In genomic region chr10:92892706-92893054, GRCh38 we compare ENCODE assay signal across 1 cellular context.
TF ChIP-seq lines count a peak whose summit lies in the region.

No MANE protein-coding gene starts in this region.

TF ChIP-seq in SK-N-SH, 30 proteins besides CTCF, POLR2A, EP300 and RAD21 (continued from another document):
- no peak for TF ChIP-seq ZBTB33 (IDR thresholded peaks at IDR 0.05; ENCODE audit: borderline replicate concordance, low read depth)
- no peak for TF ChIP-seq CHD2 (IDR thresholded peaks at IDR 0.05; ENCODE audit: low read length, partially characterized antibody)
- no peak for TF ChIP-seq POLR2AphosphoS5 (IDR thresholded peaks at IDR 0.05; ENCODE audit: low read depth, low read length)
- TF ChIP-seq SMC3 (IDR thresholded peaks at IDR 0.05; ENCODE audit: low read depth, low read length) = no peak
- TF ChIP-seq YY1 (IDR thresholded peaks at IDR 0.05; ENCODE audit: low read depth) = no peak
- no peak for TF ChIP-seq NFIC (IDR thresholded peaks at IDR 0.05; ENCODE audit: borderline replicate concordance)
- no peak for TF ChIP-seq RXRA (IDR thresholded peaks at IDR 0.05; ENCODE audit: borderline replicate concordance, low read depth)
- TF ChIP-seq SIN3A (IDR thresholded peaks at IDR 0.05; ENCODE audit: borderline replicate concordance, low read depth, low read length) = no peak
- TF ChIP-seq MAX (IDR thresholded peaks at IDR 0.05; ENCODE audit: low read depth) = no peak
- TF ChIP-seq EZH2phosphoT487 (IDR thresholded peaks at IDR 0.05; ENCODE audit: borderline replicate concordance, low read depth) = no peak
- no peak for TF ChIP-seq FOSL2 (IDR thresholded peaks at IDR 0.05; ENCODE audit: borderline replicate concordance, low read depth)
- no peak for TF ChIP-seq RCOR1 (IDR thresholded peaks at IDR 0.05; ENCODE audit: low read length)
- TF ChIP-seq GABPA (IDR thresholded peaks at IDR 0.05; ENCODE audit: low read depth) = no peak
- no peak for TF ChIP-seq JUND (IDR thresholded peaks at IDR 0.05)
- TF ChIP-seq REST (IDR thresholded peaks at IDR 0.05; ENCODE audit: low read depth, low read length) = no peak
- TF ChIP-seq TAF1 (IDR thresholded peaks at IDR 0.05; ENCODE audit: borderline replicate concordance, low read depth, low read length) = no peak
